Comparison of ENCODE assay signal across 25 cellular contexts in genomic region chr4:32680946-32681345, GRCh38.
DNase-seq lines count a peak whose midpoint lies in the region; ATAC-seq, FAIRE-seq and TF ChIP-seq lines count a peak whose summit lies in the region.
"Had no signal": no experiment of that assay in that cellular context is flagged by ENCODE, and none has a peak within 500 bp of the region (broad histone marks: within the 10 kb centered on the region; RNA-seq: fewer than 3 reads in every experiment).

No MANE protein-coding gene starts in this region.

- FAIRE-seq in H1 (lab: Jason Lieb, UNC) = no peak
- FAIRE-seq: A204.1, G401.6, GM12891, GM19239 had no signal

- H3K4me3 ChIP-seq in H1 (ENCODE audit: extremely low read depth in 1 of 4, insufficient read depth in 2 of 4, low read depth in 3 of 4, low read length in 4 of 4) = no peak overlapping the region
- H3K4me3 ChIP-seq in neural cell (ENCODE audit: low read length) = peak overlapping the region; percentile 0
- no peak overlapping the region for H3K4me3 ChIP-seq in neuronal stem cell (ENCODE audit: low read length in 2 of 2)
- H3K4me3 ChIP-seq in HAP-1 = no peak overlapping the region
- H3K4me3 ChIP-seq: BLaER1 had no signal

- H2AFZ ChIP-seq in H1 (ENCODE audit: low read length) (0 out of 2 replicates have a peak overlapping the region, but pooled peaks have one; percentile 67), neural cell (ENCODE audit: low read depth, low read length) (no peak overlapping the region), neuronal stem cell (ENCODE audit: low read length) (peak overlapping the region; percentile 3)

- H3K56ac ChIP-seq in H1 (replicated peaks; ENCODE audit: insufficient read length, low read depth, low read length) = no peak overlapping the region

- TF ChIP-seq POLR2A in H1 (IDR thresholded peaks at IDR 0.05; ENCODE audit: control extremely low read depth in 1 of 2, low read depth in 2 of 2, low read length in 2 of 2) = no peak

- H3K4me1 ChIP-seq in H1 (replicated peaks in 1 of 4; ENCODE audit: control insufficient read depth in 3 of 4, insufficient read depth in 4 of 4, low read length in 3 of 4) (peaks cover 0 to 3% (median 0%) of the 10 kb centered on the region in 4 experiments; a peak in 1 of 7 replicates), neuronal stem cell (ENCODE audit: control insufficient read depth in 2 of 2, insufficient read depth in 1 of 2, low read depth in 1 of 2, low read length in 2 of 2) (no peaks in the 10 kb centered on the region), HAP-1 (no peaks in the 10 kb centered on the region)
- H3K4me1 ChIP-seq: BE2C, BLaER1 had no signal

- TF ChIP-seq CTCF in H1 (IDR thresholded peaks at IDR 0.05; ENCODE audit: control extremely low read depth in 1 of 3, insufficient read depth in 1 of 3, low read depth in 1 of 3, low read length in 3 of 3) = no peak
- TF ChIP-seq CTCF in neural cell (IDR thresholded peaks at IDR 0.05; ENCODE audit: poor library complexity, severe bottlenecking) = no peak

- no peaks in the 10 kb centered on the region for H3K27me3 ChIP-seq in H1 (replicated peaks in 1 of 4; ENCODE audit: control insufficient read depth in 3 of 4, extremely low read depth in 1 of 4, insufficient read depth in 3 of 4, low read length in 3 of 4)
- H3K27me3 ChIP-seq in neural cell (ENCODE audit: insufficient read depth, low read depth, low read length) = no peaks in the 10 kb centered on the region
- H3K27me3 ChIP-seq in neuronal stem cell (ENCODE audit: control insufficient read depth in 3 of 3, insufficient read depth in 3 of 3, low read depth in 1 of 3, low read length in 3 of 3) = no peaks in the 10 kb centered on the region
- H3K27me3 ChIP-seq in HAP-1 (ENCODE audit: low read depth) = no peaks in the 10 kb centered on the region
- H3K27me3 ChIP-seq: BE2C, BLaER1 had no signal

- H3K27ac ChIP-seq in H1 (ENCODE audit: low read depth, low read length) (no peak overlapping the region), neural cell (ENCODE audit: low read length) (peak overlapping the region; percentile 18), neuronal stem cell (replicated peaks; ENCODE audit: low read length) (no peak overlapping the region)
- H3K27ac ChIP-seq: BLaER1 had no signal

- 94% methylated on average over 6 of the region's 6 CpGs; no CpG with 5 or more reads in 1 of the 2 experiments for WGBS in H1 (ENCODE audit: extremely low coverage in 1 of 2, insufficient coverage in 1 of 2, insufficient read length in 1 of 2, insufficient replicate concordance in 2 of 2, low coverage in 1 of 2, low lambda C conversion rate in 2 of 2, missing lambda C conversion rate in 1 of 2), 2 experiments
- WGBS in neuronal stem cell (ENCODE audit: extremely low coverage in 2 of 2, insufficient read length in 2 of 2, insufficient replicate concordance in 1 of 2), 2 donors = no CpG with 5 or more reads among the region's 6 CpGs

- TF ChIP-seq RAD21 in H1 (IDR thresholded peaks at IDR 0.05 in 1 of 2, conservative IDR thresholded peaks at IDR 0.05 in 1 of 2; ENCODE audit: low read depth in 2 of 2, low read length in 2 of 2) (no peak), neural cell (conservative IDR thresholded peaks at IDR 0.05) (no peak)

- H2BK5ac ChIP-seq in H1 (ENCODE audit: low read depth, low read length) (no peak overlapping the region), neuronal stem cell (ENCODE audit: low read length) (no peak overlapping the region)

- H3K23ac ChIP-seq in H1 (ENCODE audit: insufficient read length) (no peak overlapping the region), neuronal stem cell (ENCODE audit: low read depth, low read length, poor library complexity) (no peak overlapping the region)

- H3K79me2 ChIP-seq in H1 (ENCODE audit: control insufficient read depth in 1 of 2, insufficient read depth in 2 of 2, low read length in 2 of 2) (no peaks in the 10 kb centered on the region), neural cell (replicated peaks; ENCODE audit: insufficient read depth, low read length) (no peaks in the 10 kb centered on the region)

- H3K4me2 ChIP-seq in H1 (ENCODE audit: insufficient read depth in 1 of 2, low read depth in 2 of 2, low read length in 2 of 2) (no peak overlapping the region), neural cell (ENCODE audit: low read length) (peak overlapping the region; percentile 21), neuronal stem cell (ENCODE audit: insufficient read depth, low read length, poor library complexity, severe bottlenecking) (no peak overlapping the region)
- H3K4me2 ChIP-seq: BLaER1 had no signal

- H4K91ac ChIP-seq in H1 (replicated peaks; ENCODE audit: insufficient read length, low read length) = no peak overlapping the region
- no peak overlapping the region for H4K91ac ChIP-seq in neuronal stem cell (ENCODE audit: low read depth, low read length, poor library complexity)

- H2BK12ac ChIP-seq in H1 (ENCODE audit: low read depth, low read length) (no peak overlapping the region), neuronal stem cell (ENCODE audit: low read length) (no peak overlapping the region)

- H2AK5ac ChIP-seq in H1 (ENCODE audit: low read depth, low read length) (no peak overlapping the region), neuronal stem cell (ENCODE audit: low read depth, low read length) (no peak overlapping the region)

- H3K79me1 ChIP-seq in H1 (ENCODE audit: low read depth, low read length) = no peaks in the 10 kb centered on the region
- no peaks in the 10 kb centered on the region for H3K79me1 ChIP-seq in neuronal stem cell (ENCODE audit: low read depth, low read length)

- no peak overlapping the region for H2BK120ac ChIP-seq in H1 (replicated peaks; ENCODE audit: low read depth, low read length)
- H2BK120ac ChIP-seq in neuronal stem cell (ENCODE audit: low read depth, low read length) = no peak overlapping the region

- H2BK20ac ChIP-seq in H1 (ENCODE audit: low read length) = no peak overlapping the region

- no peaks in the 10 kb centered on the region for H3K36me3 ChIP-seq in H1 (ENCODE audit: control insufficient read depth in 2 of 4, insufficient read depth in 4 of 4, low read length in 3 of 4)
- no peaks in the 10 kb centered on the region for H3K36me3 ChIP-seq in neural cell (ENCODE audit: insufficient read depth, low read length)
- no peaks in the 10 kb centered on the region for H3K36me3 ChIP-seq in neuronal stem cell (replicated peaks in 1 of 2; ENCODE audit: control insufficient read depth in 2 of 2, insufficient read depth in 2 of 2, low read length in 2 of 2)
- no peaks in the 10 kb centered on the region for H3K36me3 ChIP-seq in HAP-1 (replicated peaks)
- H3K36me3 ChIP-seq: BE2C, BLaER1 had no signal

- H3K9ac ChIP-seq in H1 (replicated peaks in 1 of 4; ENCODE audit: extremely low read depth in 1 of 4, low read depth in 3 of 4, low read length in 3 of 4) = no peak overlapping the region
- no peak overlapping the region for H3K9ac ChIP-seq in neural cell (ENCODE audit: low read length)
- no peak overlapping the region for H3K9ac ChIP-seq in neuronal stem cell (ENCODE audit: low read depth, low read length, poor library complexity)
- H3K9ac ChIP-seq: BLaER1 had no signal

- CTCF ChIA-PET in H1 (lab: Charles Lee; ENCODE audit: partially characterized antibody) = no interaction called here

- no peak overlapping the region for H3K14ac ChIP-seq in H1 (ENCODE audit: insufficient read length)
- H3K14ac ChIP-seq in neuronal stem cell (ENCODE audit: low read length) = no peak overlapping the region

- no peak overlapping the region for H3K4ac ChIP-seq in H1 (replicated peaks; ENCODE audit: insufficient read length, low read depth, low read length)
- no peak overlapping the region for H3K4ac ChIP-seq in neuronal stem cell (ENCODE audit: low read length)

- ATAC-seq in HG03175 (IDR thresholded peaks at IDR 0.05; ENCODE audit: unreplicated experiment) = no peak

- H4K20me1 ChIP-seq in H1 (replicated peaks in 1 of 2; ENCODE audit: control insufficient read depth in 1 of 2, insufficient read depth in 2 of 2, low read length in 2 of 2) = no peaks in the 10 kb centered on the region
- H4K20me1 ChIP-seq in neural cell (ENCODE audit: insufficient read depth) = no peaks in the 10 kb centered on the region
- H4K20me1 ChIP-seq: BLaER1 had no signal

- H3K23me2 ChIP-seq in H1 (ENCODE audit: low read depth, low read length) = no peaks in the 10 kb centered on the region

- no peak for DNase-seq in H1 (ENCODE audit: low read depth in 1 of 2, low spot score in 2 of 2)
- DNase-seq in neuronal stem cell (ENCODE audit: low spot score) = no peak
- no peak for DNase-seq in NAMALWA (ENCODE audit: low spot score)
- DNase-seq in GOT3 (lab: John Stamatoyannopoulos, UW) = no peak
- no peak for DNase-seq in HAP-1 (ENCODE audit: low spot score in 2 of 2)
- DNase-seq: 8988T; ACHN; BE2C; C1 segment of cervical spinal cord; CD4-positive, alpha-beta memory T cell; CD4-positive, CD25-positive, alpha-beta regulatory T cell; CD8-positive, alpha-beta memory T cell; COR-L47; DMS 273 treated with DMSO at 0.1 percent for 48 hours; DMS153; DMS53; DMS79 treated with DMSO at 0.1 percent for 48 hours; GF-D8 had no signal

- in situ Hi-C loops in HAP-1 (cut with MboI; ENCODE audit: low sequenced_read_pairs) = no loop called here

- no peaks in the 10 kb centered on the region for H3F3A ChIP-seq in neural cell (ENCODE audit: insufficient read depth, low read length, poor library complexity, severe bottlenecking)

- H3K9me3 ChIP-seq in H1 (ENCODE audit: insufficient read depth in 2 of 2, low read depth in 1 of 2, low read length in 1 of 2) (no peaks in the 10 kb centered on the region), neural cell (ENCODE audit: low read length) (no peaks in the 10 kb centered on the region), neuronal stem cell (replicated peaks in 1 of 2; ENCODE audit: control insufficient read depth in 2 of 2, insufficient read depth in 1 of 2, low read depth in 1 of 2, low read length in 2 of 2) (peaks cover 0 to 1% of the 10 kb centered on the region in 2 donors), HAP-1 (no peaks in the 10 kb centered on the region)
- H3K9me3 ChIP-seq: BE2C, BLaER1 had no signal

- POLR2A ChIA-PET in H1 (lab: Charles Lee; ENCODE audit: partially characterized antibody) = no interaction called here

- H2BK15ac ChIP-seq in H1 (ENCODE audit: low read length) = no peak overlapping the region
- no peak overlapping the region for H2BK15ac ChIP-seq in neuronal stem cell (ENCODE audit: low read length)

- TF ChIP-seq EP300 in H1 (IDR thresholded peaks at IDR 0.05; ENCODE audit: borderline replicate concordance in 1 of 2, low read depth in 2 of 2, low read length in 2 of 2) (no peak), neural cell (conservative IDR thresholded peaks at IDR 0.05; ENCODE audit: poor library complexity, severe bottlenecking) (peak; percentile 80)

- H3K9me2 ChIP-seq in neural cell (ENCODE audit: insufficient read depth, low read length) = no peaks in the 10 kb centered on the region

- no peak overlapping the region for H4K8ac ChIP-seq in H1 (ENCODE audit: extremely low read depth, insufficient read depth, low read length)
- H4K8ac ChIP-seq in neuronal stem cell (ENCODE audit: low read depth, low read length) = no peak overlapping the region

- H4K5ac ChIP-seq in H1 (ENCODE audit: insufficient read length, low read depth, low read length) = no peak overlapping the region

- H3K18ac ChIP-seq in H1 (ENCODE audit: extremely low read depth, low read length) (no peak overlapping the region), neuronal stem cell (ENCODE audit: low read length) (no peak overlapping the region)

TF ChIP-seq in H1, 55 proteins besides CTCF, POLR2A, EP300 and RAD21 (continues in another document):
- TF ChIP-seq SRF (IDR thresholded peaks at IDR 0.05; ENCODE audit: low read depth, low read length) = no peak
